18 cellular contexts compared by ENCODE assay signal in the genomic region with DNA sequence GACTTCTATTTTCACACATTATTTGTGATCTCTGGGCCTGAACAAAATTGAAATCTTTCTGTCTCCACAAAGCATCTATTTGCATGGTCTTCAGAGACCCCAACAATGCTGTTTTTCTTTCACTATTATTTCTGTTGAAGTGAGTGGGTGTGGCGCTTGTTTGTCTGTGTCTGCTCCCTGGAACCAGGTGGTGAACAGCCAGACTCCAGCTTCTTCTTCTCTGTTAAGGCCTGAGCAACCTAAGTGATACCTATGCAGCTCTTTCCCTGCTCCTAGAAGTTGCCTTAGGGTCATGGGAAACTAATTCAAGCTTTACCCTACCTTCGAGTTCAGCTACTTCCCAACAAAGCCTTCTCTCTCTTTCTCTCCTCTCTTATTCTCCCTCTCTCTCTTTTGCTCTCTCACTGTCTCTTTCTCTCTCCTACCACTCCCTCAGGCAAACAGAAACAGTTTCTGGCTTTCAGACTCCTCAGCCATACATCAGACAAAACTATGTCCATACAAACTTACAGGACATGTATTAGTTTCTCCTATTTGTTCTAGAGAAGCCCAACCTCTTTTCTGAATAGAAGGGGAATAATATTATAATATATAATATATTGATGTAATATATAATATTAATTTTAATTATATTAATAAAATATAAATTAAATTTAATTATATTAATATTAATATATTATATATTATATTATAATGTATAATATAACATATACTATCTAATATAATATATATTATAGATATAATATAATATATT.
DNase-seq lines count a peak whose midpoint lies in the region; ATAC-seq, FAIRE-seq and TF ChIP-seq lines count a peak whose summit lies in the region.
"Had no signal": no experiment of that assay in that cellular context is flagged by ENCODE, and none has a peak within 500 bp of the region (broad histone marks: within the 10 kb centered on the region; RNA-seq: fewer than 3 reads in every experiment).

No MANE protein-coding gene starts in this region.

- peaks cover 7% of the 10 kb centered on the region for H3K9me3 Mint-ChIP-seq in activated CD8-positive, alpha-beta T cell treated with anti-CD3 and anti-CD28 coated beads for 36 hours
- H3K9me3 Mint-ChIP-seq in activated CD8-positive, alpha-beta T cell treated with anti-CD3 and anti-CD28 coated beads, Interleukin-2, amount 10 ng/mL, durations not matched to agents 7 days and 5 days (ENCODE audit: insufficient read depth): peaks cover 3% of the 10 kb centered on the region
- H3K9me3 Mint-ChIP-seq in type B pancreatic cell: no peaks in the 10 kb centered on the region

- in situ Hi-C loops in K562 (cut with MboI): no loop called here

- no peaks in the 10 kb centered on the region for H3K9me3 ChIP-seq in K562 (replicated peaks; ENCODE audit: control insufficient read depth, insufficient read depth, low read depth, low read length)
- H3K9me3 ChIP-seq: SJCRH30 had no signal

- no peaks in the 10 kb centered on the region for H3K27me3 ChIP-seq in K562 (ENCODE audit: control insufficient read depth in 2 of 2, insufficient read depth in 2 of 2, low read length in 2 of 2)
- H3K27me3 ChIP-seq: SJCRH30 had no signal

- no peak for TF ChIP-seq EP300 in K562 (IDR thresholded peaks at IDR 0.05; ENCODE audit: low read length)

- BruUV-seq in K562 (replicated peaks; lab: Mats Ljungman, UMichigan): no TSS peak

- H3K27ac ChIP-seq in K562 (ENCODE audit: extremely low read depth, low read depth, low read length): no peak overlapping the region
- H3K27ac ChIP-seq: SJCRH30 had no signal

- H3K4me3 Mint-ChIP-seq in activated CD8-positive, alpha-beta T cell treated with anti-CD3 and anti-CD28 coated beads for 36 hours: no peak overlapping the region
- H3K4me3 Mint-ChIP-seq in activated CD8-positive, alpha-beta T cell treated with anti-CD3 and anti-CD28 coated beads, Interleukin-2, amount 10 ng/mL, durations not matched to agents 7 days and 5 days: no peak overlapping the region
- no peak overlapping the region for H3K4me3 Mint-ChIP-seq in type B pancreatic cell
- H3K4me3 Mint-ChIP-seq: CD8-positive, alpha-beta memory T cell had no signal

- no peak overlapping the region for H3K27ac Mint-ChIP-seq in activated CD8-positive, alpha-beta T cell treated with anti-CD3 and anti-CD28 coated beads for 36 hours
- H3K27ac Mint-ChIP-seq in activated CD8-positive, alpha-beta T cell treated with anti-CD3 and anti-CD28 coated beads, Interleukin-2, amount 10 ng/mL, durations not matched to agents 7 days and 5 days: no peak overlapping the region
- H3K27ac Mint-ChIP-seq in type B pancreatic cell: peak overlapping the region; percentile 0
- H3K27ac Mint-ChIP-seq: CD8-positive, alpha-beta memory T cell had no signal

- no peak overlapping the region for H3K9ac ChIP-seq in K562 (ENCODE audit: insufficient read depth in 1 of 2, low read depth in 2 of 2, low read length in 2 of 2)

- H3K9me1 ChIP-seq in K562 (ENCODE audit: control insufficient read depth, insufficient read depth, low read length): no peaks in the 10 kb centered on the region

- no peaks in the 10 kb centered on the region for H3K79me2 ChIP-seq in K562 (ENCODE audit: control insufficient read depth, insufficient read depth, low read length)

- no peaks in the 10 kb centered on the region for H3K4me1 Mint-ChIP-seq in activated CD8-positive, alpha-beta T cell treated with anti-CD3 and anti-CD28 coated beads for 36 hours (ENCODE audit: low read depth)
- no peaks in the 10 kb centered on the region for H3K4me1 Mint-ChIP-seq in activated CD8-positive, alpha-beta T cell treated with anti-CD3 and anti-CD28 coated beads, Interleukin-2, amount 10 ng/mL, durations not matched to agents 7 days and 5 days (ENCODE audit: low read depth)
- no peaks in the 10 kb centered on the region for H3K4me1 Mint-ChIP-seq in type B pancreatic cell (ENCODE audit: unreplicated experiment)
- H3K4me1 Mint-ChIP-seq: CD8-positive, alpha-beta memory T cell had no signal

- intact Hi-C loops in activated CD8-positive, alpha-beta T cell treated with anti-CD3 and anti-CD28 coated beads for 36 hours (cut with micrococcal nuclease): no loop called here
- intact Hi-C loops in K562 (cut with micrococcal nuclease) (no loop called here), left ventricle myocardium superior (cut with micrococcal nuclease) (no loop called here)

- POLR2A ChIA-PET in activated CD8-positive, alpha-beta T cell treated with anti-CD3 and anti-CD28 coated beads for 36 hours (lab: Charles Lee): no interaction called here
- POLR2A ChIA-PET in activated CD8-positive, alpha-beta T cell treated with anti-CD3 and anti-CD28 coated beads, Interleukin-2, amount 10 ng/mL, durations not matched to agents 7 days and 5 days (lab: Charles Lee): no interaction called here
- POLR2A ChIA-PET in K562 (lab: Yijun Ruan, JAX): interaction anchor here (0.5 kb wide), 1 partner anchor 568 kb away, joined by 3 read pairs; no protein-coding TSS in a partner anchor

- no peaks in the 10 kb centered on the region for H3K4me1 ChIP-seq in K562 (replicated peaks in 1 of 2; ENCODE audit: control insufficient read depth in 2 of 2, insufficient read depth in 2 of 2, low read length in 2 of 2)

- no peak for ATAC-seq in activated CD8-positive, alpha-beta T cell treated with anti-CD3 and anti-CD28 coated beads for 36 hours
- ATAC-seq in activated CD8-positive, alpha-beta T cell treated with anti-CD3 and anti-CD28 coated beads, Interleukin-2, amount 10 ng/mL, durations not matched to agents 7 days and 5 days: no peak
- ATAC-seq in K562 (peak; percentile 41; the same call in 1 of the 3 replicates), left ventricle myocardium superior (no peak)

- no peak overlapping the region for H3K4me3 ChIP-seq in K562
- H3K4me3 ChIP-seq: SJCRH30 had no signal

- WGBS in K562 (ENCODE audit: insufficient coverage, low coverage, missing lambda C conversion rate): 22% methylated on average over 2 of the region's 2 CpGs

- H3K4me2 ChIP-seq in K562 (ENCODE audit: insufficient read depth, low read length): no peak overlapping the region

- TF ChIP-seq CTCF in activated CD8-positive, alpha-beta T cell treated with anti-CD3 and anti-CD28 coated beads for 36 hours (IDR thresholded peaks at IDR 0.05): no peak
- TF ChIP-seq CTCF in K562 (IDR thresholded peaks at IDR 0.05 in 2 of 3, conservative IDR thresholded peaks at IDR 0.05 in 1 of 3; ENCODE audit: insufficient read depth in 2 of 3, low read depth in 1 of 3, low read length in 3 of 3) (no peak), type B pancreatic cell (conservative IDR thresholded peaks at IDR 0.05) (no peak)

- no peak for TF ChIP-seq POLR2A in K562 (conservative IDR thresholded peaks at IDR 0.05)

- no peaks in the 10 kb centered on the region for H4K20me1 ChIP-seq in K562 (replicated peaks; ENCODE audit: control insufficient read depth, insufficient read depth, low read length)

- peak overlapping the region; percentile 69 for H2AFZ ChIP-seq in K562 (ENCODE audit: low read depth, low read length)

- H3K36me3 Mint-ChIP-seq in activated CD8-positive, alpha-beta T cell treated with anti-CD3 and anti-CD28 coated beads for 36 hours (ENCODE audit: low read depth): no peaks in the 10 kb centered on the region
- H3K36me3 Mint-ChIP-seq in activated CD8-positive, alpha-beta T cell treated with anti-CD3 and anti-CD28 coated beads, Interleukin-2, amount 10 ng/mL, durations not matched to agents 7 days and 5 days (ENCODE audit: low read depth): no peaks in the 10 kb centered on the region
- H3K36me3 Mint-ChIP-seq in type B pancreatic cell: no peaks in the 10 kb centered on the region
- H3K36me3 Mint-ChIP-seq: CD8-positive, alpha-beta memory T cell had no signal

- CTCF ChIA-PET in activated CD8-positive, alpha-beta T cell treated with anti-CD3 and anti-CD28 coated beads for 36 hours (lab: Charles Lee): no interaction called here
- CTCF ChIA-PET in activated CD8-positive, alpha-beta T cell treated with anti-CD3 and anti-CD28 coated beads, Interleukin-2, amount 10 ng/mL, durations not matched to agents 7 days and 5 days (lab: Charles Lee): no interaction called here
- CTCF ChIA-PET in K562 (lab: Yijun Ruan, JAX; ENCODE audit: low intra/inter-chr PET ratio): interaction anchor here (1.1 kb wide), 1 partner anchor 14 kb away, joined by 4 read pairs; no protein-coding TSS in a partner anchor

- no peak for FAIRE-seq in K562 (lab: Jason Lieb, UNC)

- no peak for TF ChIP-seq RAD21 in K562 (CRISPR knock-in tag; conservative IDR thresholded peaks at IDR 0.05 in 1 of 2, IDR thresholded peaks at IDR 0.05 in 1 of 2)

- DNase-seq in activated CD8-positive, alpha-beta T cell treated with anti-CD3 and anti-CD28 coated beads for 36 hours: peak; percentile 1
- no peak for DNase-seq in activated CD8-positive, alpha-beta T cell treated with anti-CD3 and anti-CD28 coated beads, Interleukin-2, amount 10 ng/mL, durations not matched to agents 7 days and 5 days
- DNase-seq in NCI-H69 (lab: John Stamatoyannopoulos, UW): peak; percentile 34
- DNase-seq in K562 (ENCODE audit: extremely low read depth in 1 of 4, low spot score in 3 of 4): no peak
- DNase-seq in type B pancreatic cell (ENCODE audit: extremely low spot score, unreplicated experiment): no peak
- no peak for DNase-seq in left ventricle myocardium superior
- DNase-seq in activated T-cell treated with anti-CD3 and anti-CD28 coated beads for 4 hours: no peak
- DNase-seq: ACHN; C1 segment of cervical spinal cord; CD8-positive, alpha-beta memory T cell; DND-41; HCEC 1CT; NCI-H1092; NCI-H1694; NCI-H2227 treated with DMSO at 0.1 percent for 48 hours; NCI-H510A treated with DMSO at 0.1 percent for 48 hours; NCI-H82; SJCRH30 had no signal

- H3K36me3 ChIP-seq in K562 (ENCODE audit: control insufficient read depth, insufficient read depth, low read length): no peaks in the 10 kb centered on the region
- H3K36me3 ChIP-seq: SJCRH30 had no signal

- no peaks in the 10 kb centered on the region for H3K27me3 Mint-ChIP-seq in activated CD8-positive, alpha-beta T cell treated with anti-CD3 and anti-CD28 coated beads for 36 hours
- no peaks in the 10 kb centered on the region for H3K27me3 Mint-ChIP-seq in activated CD8-positive, alpha-beta T cell treated with anti-CD3 and anti-CD28 coated beads, Interleukin-2, amount 10 ng/mL, durations not matched to agents 7 days and 5 days (ENCODE audit: low read depth)
- H3K27me3 Mint-ChIP-seq in type B pancreatic cell: no peaks in the 10 kb centered on the region
- H3K27me3 Mint-ChIP-seq: CD8-positive, alpha-beta memory T cell had no signal

TF ChIP-seq in K562, 482 proteins besides CTCF, POLR2A, EP300 and RAD21 (continues in another document):
- TF ChIP-seq HNRNPUL1 (IDR thresholded peaks at IDR 0.05; ENCODE audit: low read length) (no peak), ZKSCAN3 (CRISPR knock-in tag; IDR thresholded peaks at IDR 0.05) (no peak)

Comparison
In these comparisons a context has a peak if more than half of its experiments do, and no peak if none do; other contexts are left out.
1. DNase-seq: peak in activated CD8-positive, alpha-beta T cell treated with anti-CD3 and anti-CD28 coated beads for 36 hours (single experiment) and NCI-H69 (single experiment); none in activated CD8-positive, alpha-beta T cell treated with anti-CD3 and anti-CD28 coated beads, Interleukin-2, amount 10 ng/mL, durations not matched to agents 7 days and 5 days (single experiment), K562 (0 of 4), type B pancreatic cell (single experiment), left ventricle myocardium superior (single experiment) and activated T-cell treated with anti-CD3 and anti-CD28 coated beads for 4 hours (single experiment).